Comparison of ENCODE assay signal across 31 cellular contexts in genomic region chr5:13215370-13215769, GRCh38.
"Had no signal": no experiment of that assay in that cellular context is flagged by ENCODE, and none has a peak within 500 bp of the region (broad histone marks: within the 10 kb centered on the region; RNA-seq: fewer than 3 reads in every experiment).

No MANE protein-coding gene starts in this region.

- H3K36me3 ChIP-seq: neural progenitor cell, neutrophil, ovary, prostate gland, right atrium auricular region, right lobe of liver, sigmoid colon, spleen had no signal

- H3K27ac ChIP-seq: neural progenitor cell, neutrophil, ovary, parathyroid adenoma, prostate gland, psoas muscle, right atrium auricular region, right lobe of liver, sigmoid colon, skin epidermis, spleen had no signal

- DNase-seq: naive B cell; naive thymus-derived CD4-positive, alpha-beta T cell; naive thymus-derived CD8-positive, alpha-beta T cell; natural killer cell; nephron progenitor cell; nucleus accumbens; occipital lobe; ovary; posterior cingulate gyrus; psoas muscle; retina; right cardiac atrium; right lobe of liver; sigmoid colon; small intestine; spleen; stimulated activated CD4-positive, alpha-beta T cell treated with anti-CD3 and anti-CD28 coated beads, Interleukin-12 subunit alpha, Interleukin-12 subunit beta, amount 100 ng/mL, for 4 hours; stimulated activated CD4-positive, alpha-beta T cell treated with anti-CD3 and anti-CD28 coated beads, Interleukin-15, amount 100 ng/mL, for 24 hours; stimulated activated CD4-positive, alpha-beta T cell treated with anti-CD3 and anti-CD28 coated beads, Interleukin-1b, Interleukin-23, amount 100 ng/mL, for 48 hours; stimulated activated CD4-positive, alpha-beta T cell treated with anti-CD3 and anti-CD28 coated beads, Interleukin-2, amount 100 ng/mL, for 24 hours had no signal

- H3K27me3 ChIP-seq: neural progenitor cell, neutrophil, ovary, right atrium auricular region, right lobe of liver, sigmoid colon, spleen had no signal

- H3K9me3 ChIP-seq: neutrophil, ovary, prostate gland, psoas muscle, right atrium auricular region, right lobe of liver, sigmoid colon had no signal

- H3K27ac Mint-ChIP-seq: naive B cell; naive thymus-derived CD4-positive, alpha-beta T cell; naive thymus-derived CD8-positive, alpha-beta T cell; natural killer cell; natural killer cell treated with Interleukin-12 subunit alpha and Interleukin-12 subunit beta and Interleukin-15 and Interleukin-18, amount 100 ng/mL, for 72 hours; nephron; nephron progenitor cell; neural progenitor cell had no signal

- H3K4me3 ChIP-seq: neural progenitor cell, ovary, prostate gland, psoas muscle, right atrium auricular region, right lobe of liver, sigmoid colon, skin epidermis, smooth muscle cell, spleen had no signal

- H3K9ac ChIP-seq: neural progenitor cell, parathyroid adenoma had no signal

- FAIRE-seq: small intestine had no signal

- H3K9me3 Mint-ChIP-seq: nephron, nephron progenitor cell, neural crest cell, neural progenitor cell had no signal

- H3K79me2 ChIP-seq: parathyroid adenoma had no signal

- H3K36me3 Mint-ChIP-seq: naive B cell; naive thymus-derived CD4-positive, alpha-beta T cell; naive thymus-derived CD8-positive, alpha-beta T cell; natural killer cell; natural killer cell treated with Interleukin-12 subunit alpha and Interleukin-12 subunit beta and Interleukin-15 and Interleukin-18, amount 100 ng/mL, for 72 hours; neural progenitor cell had no signal

- H3K27me3 Mint-ChIP-seq: naive B cell; naive thymus-derived CD4-positive, alpha-beta T cell; naive thymus-derived CD8-positive, alpha-beta T cell; natural killer cell treated with Interleukin-12 subunit alpha and Interleukin-12 subunit beta and Interleukin-15 and Interleukin-18, amount 100 ng/mL, for 72 hours had no signal

- ATAC-seq: naive thymus-derived CD4-positive, alpha-beta T cell; naive thymus-derived CD8-positive, alpha-beta T cell; natural killer cell; natural killer cell treated with Interleukin-12 subunit alpha and Interleukin-12 subunit beta and Interleukin-15 and Interleukin-18, amount 100 ng/mL, for 72 hours; psoas muscle; right cardiac atrium; right lobe of liver; sciatic nerve had no signal

- H3K4me2 ChIP-seq: neural progenitor cell, smooth muscle cell had no signal

- H3K4me1 ChIP-seq: neural progenitor cell, parathyroid adenoma, prostate gland, psoas muscle, right atrium auricular region, right lobe of liver, sigmoid colon, spleen had no signal

- H3K4me3 Mint-ChIP-seq: naive B cell; naive thymus-derived CD4-positive, alpha-beta T cell; naive thymus-derived CD8-positive, alpha-beta T cell; natural killer cell; natural killer cell treated with Interleukin-12 subunit alpha and Interleukin-12 subunit beta and Interleukin-15 and Interleukin-18, amount 100 ng/mL, for 72 hours; nephron; nephron progenitor cell; neural crest cell; neural progenitor cell had no signal

- H3K4me1 Mint-ChIP-seq: naive B cell; naive thymus-derived CD4-positive, alpha-beta T cell; naive thymus-derived CD8-positive, alpha-beta T cell; natural killer cell; nephron; nephron progenitor cell; neural progenitor cell had no signal
